ENCODE assay signal across 7 cellular contexts in genomic region chr18:52339891-52340371, GRCh38. TPM values are rescaled to one million over a fixed set of nuclear protein-coding genes. Genes with fewer than 3 reads are reported as not detected.
DNase-seq lines count a peak whose midpoint lies in the region; ATAC-seq and TF ChIP-seq lines count a peak whose summit lies in the region.

Gene DCC, plus strand, starts transcription at chr18:52340197. Its CDS starts 591 bp downstream, at chr18:52340788.

- H3K4me3 ChIP-seq in choroid plexus epithelial cell (ENCODE audit: low read depth, low read length) (peak within 1 kb of the TSS; percentile 43), mesodermal cell (ENCODE audit: extremely low read depth, insufficient read depth, low read length, poor library complexity, severe bottlenecking) (peak within 1 kb of the TSS; percentile 35)

- peaks cover 21 to 25% of the 10 kb centered on the region in 2 donors for H3K27me3 Mint-ChIP-seq in natural killer cell treated with Interleukin-12 subunit alpha and Interleukin-12 subunit beta and Interleukin-15 and Interleukin-18, amount 100 ng/mL, for 72 hours
- peaks cover 28% of the 10 kb centered on the region for H3K27me3 Mint-ChIP-seq in T-helper 2 cell treated with Interferon-gamma antibody and Interleukin-4, amounts not matched to agents 5 μg/mL and 100 μg/mL, for 36 hours (ENCODE audit: low read depth)

- TF ChIP-seq CTCF in choroid plexus epithelial cell (conservative IDR thresholded peaks at IDR 0.05; ENCODE audit: low read depth, low read length): peak; percentile 59

- H3K36me3 Mint-ChIP-seq in natural killer cell treated with Interleukin-12 subunit alpha and Interleukin-12 subunit beta and Interleukin-15 and Interleukin-18, amount 100 ng/mL, for 72 hours: peaks cover 12% of the 10 kb centered on the region
- no peaks in the 10 kb centered on the region for H3K36me3 Mint-ChIP-seq in T-helper 2 cell treated with Interferon-gamma antibody and Interleukin-4, amounts not matched to agents 5 μg/mL and 100 μg/mL, for 36 hours (ENCODE audit: low read depth)

- no peaks in the 10 kb centered on the region for H3K36me3 ChIP-seq in mesodermal cell (ENCODE audit: control insufficient read depth, insufficient read depth, low read length)

- no peak within 1 kb of the TSS for H3K4me3 Mint-ChIP-seq in natural killer cell treated with Interleukin-12 subunit alpha and Interleukin-12 subunit beta and Interleukin-15 and Interleukin-18, amount 100 ng/mL, for 72 hours
- H3K4me3 Mint-ChIP-seq in T-helper 2 cell treated with Interferon-gamma antibody and Interleukin-4, amounts not matched to agents 5 μg/mL and 100 μg/mL, for 36 hours: no peak within 1 kb of the TSS

- H3K9me3 ChIP-seq in mesodermal cell (ENCODE audit: control insufficient read depth, low read length): no peaks in the 10 kb centered on the region

- peak; percentile 82 for DNase-seq in NCI-H2227 treated with DMSO at 0.1 percent for 48 hours (lab: John Stamatoyannopoulos, UW)
- DNase-seq in choroid plexus epithelial cell (ENCODE audit: low read depth): peak; percentile 65
- no peak for DNase-seq in natural killer cell treated with Interleukin-12 subunit alpha and Interleukin-12 subunit beta and Interleukin-15 and Interleukin-18, amount 100 ng/mL, for 72 hours (ENCODE audit: low spot score)
- DNase-seq in T-helper 2 cell treated with Interferon-gamma antibody and Interleukin-4, amounts not matched to agents 5 μg/mL and 100 μg/mL, for 36 hours (ENCODE audit: low spot score): no peak

- H3K4me1 ChIP-seq in mesodermal cell (ENCODE audit: control insufficient read depth, insufficient read depth, low read length, poor library complexity, severe bottlenecking): peaks cover 22% of the 10 kb centered on the region

- H3K9me3 Mint-ChIP-seq in natural killer cell treated with Interleukin-12 subunit alpha and Interleukin-12 subunit beta and Interleukin-15 and Interleukin-18, amount 100 ng/mL, for 72 hours: peaks cover 14% of the 10 kb centered on the region
- H3K9me3 Mint-ChIP-seq in T-helper 2 cell treated with Interferon-gamma antibody and Interleukin-4, amounts not matched to agents 5 μg/mL and 100 μg/mL, for 36 hours: no peaks in the 10 kb centered on the region

- ATAC-seq in GM19397 (IDR thresholded peaks at IDR 0.05; ENCODE audit: unreplicated experiment): peak; percentile 58
- ATAC-seq in natural killer cell treated with Interleukin-12 subunit alpha and Interleukin-12 subunit beta and Interleukin-15 and Interleukin-18, amount 100 ng/mL, for 72 hours: no peak
- no peak for ATAC-seq in HG03521 (IDR thresholded peaks at IDR 0.05; ENCODE audit: unreplicated experiment)

- no peak within 1 kb of the TSS for H3K27ac ChIP-seq in mesodermal cell (ENCODE audit: low read depth, low read length, severe bottlenecking)

- 0 to 1% methylated on average over 19 to 27 of the region's 27 CpGs for WGBS in mesodermal cell (ENCODE audit: insufficient coverage in 2 of 2), 2 experiments

- H3K4me1 Mint-ChIP-seq in natural killer cell treated with Interleukin-12 subunit alpha and Interleukin-12 subunit beta and Interleukin-15 and Interleukin-18, amount 100 ng/mL, for 72 hours (ENCODE audit: low read depth in 2 of 2): no peaks in the 10 kb centered on the region
- H3K4me1 Mint-ChIP-seq in T-helper 2 cell treated with Interferon-gamma antibody and Interleukin-4, amounts not matched to agents 5 μg/mL and 100 μg/mL, for 36 hours (ENCODE audit: low read depth): no peaks in the 10 kb centered on the region

- H3K27ac Mint-ChIP-seq in natural killer cell treated with Interleukin-12 subunit alpha and Interleukin-12 subunit beta and Interleukin-15 and Interleukin-18, amount 100 ng/mL, for 72 hours: no peak within 1 kb of the TSS
- H3K27ac Mint-ChIP-seq in T-helper 2 cell treated with Interferon-gamma antibody and Interleukin-4, amounts not matched to agents 5 μg/mL and 100 μg/mL, for 36 hours: no peak within 1 kb of the TSS

RNA-seq across cellular contexts. Expression of gene DCC, which starts in this region (rescaled TPM):
- 4.5 TPM for polyA plus RNA-seq in mesodermal cell (2013, experiment 1 of 2)
- 4.2 TPM for polyA plus RNA-seq in mesodermal cell (2013, experiment 2 of 2)
- total RNA-seq in natural killer cell treated with Interleukin-12 subunit alpha and Interleukin-12 subunit beta and Interleukin-15 and Interleukin-18, amount 100 ng/mL, for 72 hours: not detected

Comparison
In these comparisons a context has a peak if more than half of its experiments do, and no peak if none do; other contexts are left out.
1. DNase-seq: peak in NCI-H2227 treated with DMSO at 0.1 percent for 48 hours (single experiment) and choroid plexus epithelial cell (single experiment); none in natural killer cell treated with Interleukin-12 subunit alpha and Interleukin-12 subunit beta and Interleukin-15 and Interleukin-18, amount 100 ng/mL, for 72 hours (single experiment) and T-helper 2 cell treated with Interferon-gamma antibody and Interleukin-4, amounts not matched to agents 5 μg/mL and 100 μg/mL, for 36 hours (single experiment).